In the genomic region with DNA sequence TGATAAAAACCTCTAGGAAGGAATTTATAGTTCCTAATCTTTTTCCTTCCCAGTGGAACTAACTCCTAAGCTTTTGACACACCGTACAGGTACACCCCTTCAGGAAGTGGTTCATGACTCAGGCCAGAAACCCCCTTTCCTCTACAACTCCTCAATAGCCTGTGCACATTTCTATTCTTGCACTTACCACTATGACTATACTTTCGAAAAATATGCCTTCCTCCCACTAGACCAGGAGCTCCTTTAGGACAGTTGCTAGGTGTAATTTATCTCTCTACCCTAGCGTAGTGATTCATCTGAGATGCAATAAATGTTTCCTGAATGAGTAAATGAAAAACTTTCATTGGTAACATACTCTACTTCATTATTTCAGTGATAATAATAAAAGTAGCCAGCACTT, we compare ENCODE assay signal across 8 cellular contexts. TPM values are rescaled to one million over a fixed set of nuclear protein-coding genes. Genes with fewer than 3 reads are reported as not detected.
DNase-seq lines count a peak whose midpoint lies in the region; ATAC-seq and TF ChIP-seq lines count a peak whose summit lies in the region.

No MANE protein-coding gene starts in this region.

- H3K9me3 ChIP-seq in esophagus squamous epithelium = no peaks in the 10 kb centered on the region

- peaks cover 0 to 4% (median 0%) of the 10 kb centered on the region in 4 donors for H3K27me3 ChIP-seq in esophagus squamous epithelium

- TF ChIP-seq CTCF in AG10803 (conservative IDR thresholded peaks at IDR 0.05; ENCODE audit: low read length) = no peak; the same call in 1 of the 2 replicates
- no peak for TF ChIP-seq CTCF in esophagus squamous epithelium (IDR thresholded peaks at IDR 0.05)

- H3K4me3 ChIP-seq in AG10803 (ENCODE audit: low read length) (no peak overlapping the region), esophagus squamous epithelium (no peak overlapping the region)

- no peak overlapping the region for H3K27ac ChIP-seq in esophagus squamous epithelium

- H3K4me1 ChIP-seq in esophagus squamous epithelium = no peaks in the 10 kb centered on the region

- ATAC-seq in GM18861 (IDR thresholded peaks at IDR 0.05; ENCODE audit: unreplicated experiment) (peak; percentile 56), HG03045 (IDR thresholded peaks at IDR 0.05; ENCODE audit: unreplicated experiment) (peak; percentile 64)

- peak; percentile 72 for DNase-seq in AG10803 (ENCODE audit: low read depth)
- DNase-seq in astrocyte of the hippocampus (ENCODE audit: low read depth, low spot score) = peak; percentile 54
- no peak for DNase-seq in NCI-H2196 (lab: John Stamatoyannopoulos, UW; ENCODE audit: unreplicated experiment)
- no peak for DNase-seq in esophagus squamous epithelium (lab: John Stamatoyannopoulos, UW)
- DNase-seq in activated naive CD4-positive, alpha-beta T cell treated with anti-CD3 and anti-CD28 coated beads, Interleukin-2, amount 50 U/mL, for 16 hours = no peak
- DNase-seq in NCI-H2029 treated with DMSO at 0.1 percent for 48 hours (lab: John Stamatoyannopoulos, UW) = no peak

- TF ChIP-seq POLR2A in esophagus squamous epithelium (IDR thresholded peaks at IDR 0.05) = no peak

- WGBS in esophagus squamous epithelium, 2 donors = 47 to 50% methylated on average over 3 of the region's 3 CpGs

- H3K36me3 ChIP-seq in esophagus squamous epithelium = no peaks in the 10 kb centered on the region

- intact Hi-C loops in esophagus squamous epithelium (cut with DNase I) = no loop called here

RNA-seq across cellular contexts. Expression of a gene that starts 14.5 kb away (rescaled TPM):
- total RNA-seq in esophagus squamous epithelium = 1 to 10 TPM in 1 of 4 donors, under 1 TPM in 3; 0.18 to 3.6 (median 0.34) TPM

Comparison
In these comparisons a context has a peak if more than half of its experiments do, and no peak if none do; other contexts are left out.
1. DNase-seq: peak in AG10803 (single experiment) and astrocyte of the hippocampus (single experiment); none in NCI-H2196 (single experiment), esophagus squamous epithelium (single experiment), activated naive CD4-positive, alpha-beta T cell treated with anti-CD3 and anti-CD28 coated beads, Interleukin-2, amount 50 U/mL, for 16 hours (single experiment) and NCI-H2029 treated with DMSO at 0.1 percent for 48 hours (single experiment).